ENCODE assay signal across 8 cellular contexts in the genomic region with DNA sequence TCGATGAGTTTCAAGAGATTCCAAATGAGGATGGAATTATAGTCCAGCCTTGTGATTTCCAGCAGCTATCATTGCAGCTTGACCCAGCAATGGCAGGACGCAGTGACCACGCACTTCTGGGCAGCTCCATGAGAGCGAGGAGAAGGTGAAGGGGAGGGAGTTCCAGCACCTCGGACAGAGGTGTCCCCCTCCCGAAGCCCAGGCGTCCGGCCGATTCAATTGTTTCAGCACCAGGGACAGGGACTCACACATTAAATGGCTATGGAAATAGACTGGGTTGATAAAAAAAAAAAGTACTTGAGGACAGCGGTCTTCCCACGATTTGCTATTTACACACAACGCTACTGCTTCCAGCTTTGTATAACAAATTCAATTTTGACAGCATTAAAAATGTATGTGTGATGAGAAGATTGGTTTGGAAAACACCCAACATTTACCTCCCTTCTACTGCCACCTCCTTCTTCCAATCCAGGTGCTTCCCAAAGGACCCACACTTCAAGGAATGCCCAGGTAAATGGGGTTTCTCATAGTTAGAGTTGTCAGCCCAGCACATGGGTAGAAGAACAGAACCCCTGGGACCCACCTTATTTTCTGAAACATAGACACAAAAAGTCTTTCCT.
DNase-seq lines count a peak whose midpoint lies in the region; ATAC-seq lines count a peak whose summit lies in the region.

No MANE protein-coding gene starts in this region.

- ATAC-seq in GM18873 (IDR thresholded peaks at IDR 0.05; ENCODE audit: low FRiP score, unreplicated experiment) = no peak
- no peak for ATAC-seq in HG03571 (IDR thresholded peaks at IDR 0.05; ENCODE audit: unreplicated experiment)

- DNase-seq in Caki2 (ENCODE audit: low read depth) = peak; percentile 88
- DNase-seq in M059J (ENCODE audit: low read depth) = peak; percentile 75
- peak; percentile 69 for DNase-seq in amniotic epithelial cell (ENCODE audit: low read depth)
- peak; percentile 95 for DNase-seq in iPS-NIHi7 (ENCODE audit: extremely low spot score)
- DNase-seq in stimulated activated naive CD4-positive, alpha-beta T cell treated with Interleukin-2 at 50 U/mL for 16 hours (lab: John Stamatoyannopoulos, UW) = peak; percentile 10
- no peak for DNase-seq in NCI-H2227 (lab: John Stamatoyannopoulos, UW; ENCODE audit: unreplicated experiment)

- in situ Hi-C loops in Caki2 (cut with HindIII; ENCODE audit: low pct_unique_long_range_greater_than_20kb, low sequenced_read_pairs) = no loop called here
